ENCODE assay signal across 22 cellular contexts in the genomic region with DNA sequence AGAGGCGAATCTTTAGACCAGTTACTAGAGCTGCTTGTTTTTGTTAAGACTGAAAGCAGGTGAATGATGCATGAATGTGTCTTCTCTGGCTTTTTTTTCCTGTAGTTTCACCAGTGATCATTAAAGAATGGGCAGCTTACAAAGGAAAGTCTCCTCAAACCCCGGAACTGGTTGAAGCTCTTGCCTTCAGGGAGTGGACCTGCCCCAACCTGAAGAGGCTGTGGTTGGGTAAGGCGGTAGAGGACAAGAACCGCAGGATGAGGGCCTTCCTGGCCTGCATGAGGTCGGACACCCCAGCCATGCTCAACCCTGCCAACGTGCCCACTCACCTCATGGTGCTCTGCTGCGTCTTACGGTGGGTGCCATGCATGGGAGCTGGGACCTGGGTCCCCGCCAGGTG. TPM values are rescaled to one million over a fixed set of nuclear protein-coding genes. Genes with fewer than 3 reads are reported as not detected.
DNase-seq lines count a peak whose midpoint lies in the region; ATAC-seq and TF ChIP-seq lines count a peak whose summit lies in the region.
"Had no signal": no experiment of that assay in that cellular context is flagged by ENCODE, and none has a peak within 500 bp of the region (broad histone marks: within the 10 kb centered on the region; RNA-seq: fewer than 3 reads in every experiment).

No MANE protein-coding gene starts in this region.

- H3K27ac ChIP-seq in mammary epithelial cell (ENCODE audit: insufficient read depth, low read depth, low read length) (no peak overlapping the region), foreskin keratinocyte (no peak overlapping the region), Karpas-422 (ENCODE audit: low read length) (no peak overlapping the region)
- H3K27ac ChIP-seq: HL-60 had no signal

- TF ChIP-seq CTCF in mammary epithelial cell (conservative IDR thresholded peaks at IDR 0.05 in 1 of 2, IDR thresholded peaks at IDR 0.05 in 1 of 2; ENCODE audit: extremely low read depth in 1 of 2, insufficient read depth in 1 of 2, low read depth in 1 of 2, low read length in 2 of 2) = no peak
- TF ChIP-seq CTCF in MCF 10A (IDR thresholded peaks at IDR 0.05; ENCODE audit: unreplicated experiment) = no peak
- TF ChIP-seq CTCF in epithelial cell of esophagus (IDR thresholded peaks at IDR 0.05; ENCODE audit: insufficient read depth, low read depth, low read length, missing control alignments) = no peak
- no peak for TF ChIP-seq CTCF in foreskin keratinocyte (conservative IDR thresholded peaks at IDR 0.05)

- peaks cover 13% of the 10 kb centered on the region for H3K36me3 ChIP-seq in mammary epithelial cell (ENCODE audit: insufficient read depth, low read length)
- H3K36me3 ChIP-seq in Karpas-422 (ENCODE audit: insufficient read depth, low read length) = peaks cover 29% of the 10 kb centered on the region; the same call in 1 of the 2 replicates

- H2AFZ ChIP-seq in mammary epithelial cell (ENCODE audit: low read depth, low read length) (no peak overlapping the region), Karpas-422 (ENCODE audit: low read length) (no peak overlapping the region)

- H3K4me3 ChIP-seq in mammary epithelial cell (replicated peaks in 1 of 3; ENCODE audit: insufficient read depth in 1 of 3, low read depth in 2 of 3, low read length in 3 of 3) = no peak overlapping the region
- no peak overlapping the region for H3K4me3 ChIP-seq in epithelial cell of esophagus (ENCODE audit: low read length)
- no peak overlapping the region for H3K4me3 ChIP-seq in Karpas-422 (ENCODE audit: low read length)

- H3K9me2 ChIP-seq in Karpas-422 (replicated peaks; ENCODE audit: insufficient read depth, low read length) = no peaks in the 10 kb centered on the region

- H3K79me2 ChIP-seq in mammary epithelial cell (ENCODE audit: insufficient read depth, low read length) (peaks cover 54% of the 10 kb centered on the region), Karpas-422 (ENCODE audit: low read length) (peaks cover 80% of the 10 kb centered on the region)

- no peaks in the 10 kb centered on the region for H3K4me1 Mint-ChIP-seq in MCF 10A (ENCODE audit: insufficient read depth, unreplicated experiment)

- CTCF ChIA-PET in mammary epithelial cell (lab: Charles Lee; ENCODE audit: low non-redundant PET) (no interaction called here), MCF 10A (lab: Yijun Ruan, JAX) (no interaction called here)

- peak overlapping the region; percentile 19 for H3K4me2 ChIP-seq in mammary epithelial cell (ENCODE audit: insufficient read depth, low read depth, low read length)
- no peak overlapping the region for H3K4me2 ChIP-seq in Karpas-422 (ENCODE audit: low read depth, low read length, poor library complexity, severe bottlenecking)

- BruUV-seq in mammary epithelial cell (replicated peaks; lab: Mats Ljungman, UMichigan) = no TSS peak
- no TSS peak for BruUV-seq in MCF 10A (replicated peaks; lab: Mats Ljungman, UMichigan)

- H3K27me3 Mint-ChIP-seq in MCF 10A (ENCODE audit: insufficient read depth, unreplicated experiment) = no peaks in the 10 kb centered on the region
- H3K27me3 Mint-ChIP-seq: CD4-positive, CD25-positive, alpha-beta regulatory T cell; CD8-positive, alpha-beta memory T cell had no signal

- H3K9me3 ChIP-seq in mammary epithelial cell (replicated peaks; ENCODE audit: insufficient read depth, low read length) (no peaks in the 10 kb centered on the region), Karpas-422 (ENCODE audit: low read length) (no peaks in the 10 kb centered on the region)
- H3K9me3 ChIP-seq: BE2C had no signal

- dilution Hi-C loops in mammary epithelial cell (cut with HindIII; ENCODE audit: low sequenced_read_pairs) = no loop called here

- DNase-seq in mammary epithelial cell (peak; percentile 86), MCF 10A (ENCODE audit: unreplicated experiment) (no peak), epithelial cell of esophagus (ENCODE audit: low read depth) (peak; percentile 64), foreskin keratinocyte (peak; percentile 36 to 72), Karpas-422 (no peak)
- DNase-seq: ACHN; BE2C; C1 segment of cervical spinal cord; CD4-positive, CD25-positive, alpha-beta regulatory T cell; CD8-positive, alpha-beta memory T cell; COR-L47; DMS 273 treated with DMSO at 0.1 percent for 48 hours; DMS53; DND-41; EL; GOT3; H7; HFFc6; IMR-90 had no signal

- ATAC-seq in foreskin keratinocyte (peak; percentile 31), GM21825 (IDR thresholded peaks at IDR 0.05; ENCODE audit: unreplicated experiment) (no peak)
- ATAC-seq: HCT116 had no signal

- H3K9ac ChIP-seq in mammary epithelial cell (ENCODE audit: insufficient read depth, low read length) (no peak overlapping the region), Karpas-422 (ENCODE audit: low read length) (no peak overlapping the region)

- peaks cover 78% of the 10 kb centered on the region for H3K36me3 Mint-ChIP-seq in MCF 10A (ENCODE audit: insufficient read depth, unreplicated experiment)

- no peak overlapping the region for H3K27ac Mint-ChIP-seq in MCF 10A (ENCODE audit: low read depth, unreplicated experiment)
- H3K27ac Mint-ChIP-seq: HFFc6 had no signal

- no peak overlapping the region for H3K4me3 Mint-ChIP-seq in MCF 10A (ENCODE audit: unreplicated experiment)
- H3K4me3 Mint-ChIP-seq: CD4-positive, CD25-positive, alpha-beta regulatory T cell; CD8-positive, alpha-beta memory T cell; HFFc6 had no signal

- WGBS in mammary epithelial cell (ENCODE audit: low coverage, missing lambda C conversion rate) = 62% methylated on average over 6 of the region's 9 CpGs

- no peaks in the 10 kb centered on the region for H3K27me3 ChIP-seq in mammary epithelial cell (ENCODE audit: insufficient read depth, low read length)
- no peaks in the 10 kb centered on the region for H3K27me3 ChIP-seq in foreskin keratinocyte
- H3K27me3 ChIP-seq in Karpas-422 (ENCODE audit: low read length) = no peaks in the 10 kb centered on the region
- H3K27me3 ChIP-seq: BE2C had no signal

- in situ Hi-C loops in mammary epithelial cell (cut with MboI; ENCODE audit: low sequenced_read_pairs in 2 of 2) = no loop called here

- H3K4me1 ChIP-seq in mammary epithelial cell (ENCODE audit: insufficient read depth, low read length) = peaks cover 14% of the 10 kb centered on the region
- H3K4me1 ChIP-seq in foreskin keratinocyte = peaks cover 6% of the 10 kb centered on the region
- H3K4me1 ChIP-seq in Karpas-422 (ENCODE audit: low read length) = peaks cover 9% of the 10 kb centered on the region

- POLR2A ChIA-PET in MCF 10A (lab: Yijun Ruan, JAX) = no interaction called here

- H4K20me1 ChIP-seq in mammary epithelial cell (ENCODE audit: insufficient read depth, low read length) = no peaks in the 10 kb centered on the region
- H4K20me1 ChIP-seq in Karpas-422 (ENCODE audit: insufficient read depth, low read depth, low read length) = no peaks in the 10 kb centered on the region

- intact Hi-C loops in mammary epithelial cell (cut with micrococcal nuclease) = no loop called here
- intact Hi-C loops in MCF 10A (cut with micrococcal nuclease) = no loop called here

- H3K9me3 Mint-ChIP-seq in MCF 10A (ENCODE audit: unreplicated experiment) = no peaks in the 10 kb centered on the region
- H3K9me3 Mint-ChIP-seq: CD4-positive, CD25-positive, alpha-beta regulatory T cell; CD8-positive, alpha-beta memory T cell; HFFc6 had no signal

RNA-seq across cellular contexts. Expression of a gene that starts 33.3 kb away (rescaled TPM):
- total RNA-seq in mammary epithelial cell = 10 to 100 TPM; 11.0 to 13.6 TPM
- 5.9 TPM for polyA plus RNA-seq in mammary epithelial cell
- polyA minus RNA-seq in mammary epithelial cell = 8.9 TPM
- 18.9 and 21.7 TPM in 2 replicates for total RNA-seq in MCF 10A (2022)
- total RNA-seq in foreskin keratinocyte = 15.4 and 17.9 TPM in 2 replicates
- 8.6 and 9.1 TPM in 2 replicates for polyA plus RNA-seq in foreskin keratinocyte
- total RNA-seq in Karpas-422 (2014; rRNA removed; shearing (Covaris generic); ENCODE audit: low replicate concordance) = 16.1 and 19.8 TPM in 2 replicates

Comparison
In these comparisons a context has a peak if more than half of its experiments do, and no peak if none do; other contexts are left out.
1. DNase-seq: peak in mammary epithelial cell (single experiment), epithelial cell of esophagus (single experiment) and foreskin keratinocyte (2 of 2); none in MCF 10A (single experiment) and Karpas-422 (single experiment).